Comparison of ENCODE assay signal across 11 cellular contexts in genomic region chr9:107711528-107711927, GRCh38.
DNase-seq lines count a peak whose midpoint lies in the region; ATAC-seq, FAIRE-seq and TF ChIP-seq lines count a peak whose summit lies in the region.
"Had no signal": no experiment of that assay in that cellular context is flagged by ENCODE, and none has a peak within 500 bp of the region (broad histone marks: within the 10 kb centered on the region; RNA-seq: fewer than 3 reads in every experiment).

No MANE protein-coding gene starts in this region.

- in situ Hi-C loops in K562 (cut with MboI): no loop called here

- no peak for TF ChIP-seq RAD21 in K562 (CRISPR knock-in tag; conservative IDR thresholded peaks at IDR 0.05 in 1 of 2, IDR thresholded peaks at IDR 0.05 in 1 of 2)

- H4K20me1 ChIP-seq in K562 (replicated peaks; ENCODE audit: control insufficient read depth, insufficient read depth, low read length): no peaks in the 10 kb centered on the region
- H4K20me1 ChIP-seq in MM.1S (ENCODE audit: insufficient read depth, low read length): no peaks in the 10 kb centered on the region

- intact Hi-C loops in K562 (cut with micrococcal nuclease): no loop called here

- H3K9me3 ChIP-seq in K562 (replicated peaks; ENCODE audit: control insufficient read depth, insufficient read depth, low read depth, low read length) (no peaks in the 10 kb centered on the region), MM.1S (replicated peaks; ENCODE audit: insufficient read depth, low read length) (no peaks in the 10 kb centered on the region)

- no peak overlapping the region for H3K4me3 ChIP-seq in K562
- no peak overlapping the region for H3K4me3 ChIP-seq in MM.1S (ENCODE audit: low read length)

- H3K36me3 ChIP-seq in K562 (ENCODE audit: control insufficient read depth, insufficient read depth, low read length) (no peaks in the 10 kb centered on the region), MM.1S (replicated peaks; ENCODE audit: insufficient read depth, low read length) (no peaks in the 10 kb centered on the region)

- CTCF ChIA-PET in K562 (lab: Yijun Ruan, JAX; ENCODE audit: low intra/inter-chr PET ratio): no interaction called here

- BruUV-seq in K562 (replicated peaks; lab: Mats Ljungman, UMichigan): no TSS peak

- no peak for TF ChIP-seq POLR2A in K562 (conservative IDR thresholded peaks at IDR 0.05)

- FAIRE-seq in K562 (lab: Jason Lieb, UNC): no peak

- H2AFZ ChIP-seq in K562 (ENCODE audit: low read depth, low read length) (no peak overlapping the region), MM.1S (ENCODE audit: low read length) (no peak overlapping the region)

- H3K9me1 ChIP-seq in K562 (ENCODE audit: control insufficient read depth, insufficient read depth, low read length): no peaks in the 10 kb centered on the region

- H3K4me1 ChIP-seq in K562 (replicated peaks in 1 of 2; ENCODE audit: control insufficient read depth in 2 of 2, insufficient read depth in 2 of 2, low read length in 2 of 2) (peaks cover 0 to 22% of the 10 kb centered on the region in 2 experiments; a peak in 2 of 5 replicates), MM.1S (ENCODE audit: low read length) (no peaks in the 10 kb centered on the region)

- peak; percentile 67 for DNase-seq in DMS 273 treated with DMSO at 0.1 percent for 48 hours (lab: John Stamatoyannopoulos, UW)
- DNase-seq in NCI-H2029 (lab: John Stamatoyannopoulos, UW): peak; percentile 93
- DNase-seq in K562 (ENCODE audit: extremely low read depth in 1 of 4, low spot score in 3 of 4): no peak
- DNase-seq in mucosa of gallbladder (ENCODE audit: low spot score): peak; percentile 30
- DNase-seq in MM.1S: no peak
- no peak for DNase-seq in midbrain (lab: John Stamatoyannopoulos, UW)
- DNase-seq: activated gamma-delta T cell; SIG-M5; stimulated activated CD4-positive, alpha-beta T cell treated with anti-CD3 and anti-CD28 coated beads, Interleukin-15, amount 100 ng/mL, for 24 hours had no signal

- no peaks in the 10 kb centered on the region for H3F3A ChIP-seq in MM.1S (ENCODE audit: insufficient read depth, low read length)

- no peak for TF ChIP-seq EP300 in K562 (IDR thresholded peaks at IDR 0.05; ENCODE audit: low read length)

- no peak for TF ChIP-seq CTCF in K562 (IDR thresholded peaks at IDR 0.05 in 2 of 3, conservative IDR thresholded peaks at IDR 0.05 in 1 of 3; ENCODE audit: insufficient read depth in 2 of 3, low read depth in 1 of 3, low read length in 3 of 3)
- no peak for TF ChIP-seq CTCF in MM.1S (IDR thresholded peaks at IDR 0.05; ENCODE audit: low read length)

- POLR2A ChIA-PET in K562 (lab: Yijun Ruan, JAX): interaction anchor here (1.3 to 1.7 kb wide), 2 partner anchors 9 to 21 kb away, joined by 3 to 4 read pairs; no protein-coding TSS in a partner anchor

- no peaks in the 10 kb centered on the region for H3K79me2 ChIP-seq in K562 (ENCODE audit: control insufficient read depth, insufficient read depth, low read length)
- H3K79me2 ChIP-seq in MM.1S (ENCODE audit: low read length): no peaks in the 10 kb centered on the region

- H3K9ac ChIP-seq in K562 (ENCODE audit: insufficient read depth in 1 of 2, low read depth in 2 of 2, low read length in 2 of 2) (no peak overlapping the region), MM.1S (ENCODE audit: low read length) (no peak overlapping the region)

- 3% methylated on average over 6 of the region's 6 CpGs for WGBS in K562 (ENCODE audit: insufficient coverage, low coverage, missing lambda C conversion rate)

- H3K27ac ChIP-seq in K562 (ENCODE audit: extremely low read depth, low read depth, low read length) (no peak overlapping the region), MM.1S (ENCODE audit: low read length) (no peak overlapping the region)

- peaks cover 17 to 21% of the 10 kb centered on the region in 2 experiments for H3K27me3 ChIP-seq in K562 (ENCODE audit: control insufficient read depth in 2 of 2, insufficient read depth in 2 of 2, low read length in 2 of 2)
- H3K27me3 ChIP-seq in MM.1S (replicated peaks; ENCODE audit: insufficient read depth, low read length): no peaks in the 10 kb centered on the region

- H3K9me2 ChIP-seq in MM.1S (replicated peaks; ENCODE audit: insufficient read depth, low read length): no peaks in the 10 kb centered on the region

- ATAC-seq in K562 (no peak), GM21360 (IDR thresholded peaks at IDR 0.05; ENCODE audit: unreplicated experiment) (no peak)
- no peak for ATAC-seq in activated CD4-positive, CD25-positive, alpha-beta regulatory T cell treated with anti-CD3 and anti-CD28 coated beads, Interleukin-2, amount 50 U/mL, for 24 hours

- H3K4me2 ChIP-seq in K562 (ENCODE audit: insufficient read depth, low read length) (no peak overlapping the region), MM.1S (ENCODE audit: low read depth, low read length) (no peak overlapping the region)

TF ChIP-seq in K562, 482 proteins besides CTCF, POLR2A, EP300 and RAD21:
- TF ChIP-seq ILK (tag; IDR thresholded peaks at IDR 0.05; ENCODE audit: borderline replicate concordance, low read depth) (no peak), EWSR1 (IDR thresholded peaks at IDR 0.05; ENCODE audit: borderline replicate concordance, low read depth, partially characterized antibody) (no peak), HCFC1 (IDR thresholded peaks at IDR 0.05; ENCODE audit: low read depth, low read length) (no peak), CEBPG (CRISPR knock-in tag; IDR thresholded peaks at IDR 0.05) (no peak), CEBPG (tag; conservative IDR thresholded peaks at IDR 0.05 in 1 of 2, IDR thresholded peaks at IDR 0.05 in 1 of 2) (peak; percentile 27 to 49; a peak in 2 of 4 replicates), TFE3 (CRISPR knock-in tag; IDR thresholded peaks at IDR 0.05) (peak; percentile 41; the same call in 1 of the 2 replicates)

Comparison
In these comparisons a context has a peak if more than half of its experiments do, and no peak if none do; other contexts are left out.
1. DNase-seq: peak in DMS 273 treated with DMSO at 0.1 percent for 48 hours (single experiment), NCI-H2029 (single experiment) and mucosa of gallbladder (single experiment); none in K562 (0 of 4), MM.1S (single experiment) and midbrain (single experiment).